8 cellular contexts compared by ENCODE assay signal in genomic region chr16:8621572-8622314, GRCh38. TPM values are rescaled to one million over a fixed set of nuclear protein-coding genes. Genes with fewer than 3 reads are reported as not detected.
A peak's percentile ranks its signal among the peaks of the same experiment; 100 is the strongest.
DNase-seq lines count a peak whose midpoint lies in the region; ATAC-seq, FAIRE-seq and TF ChIP-seq lines count a peak whose summit lies in the region.

TSS of gene METTL22 (plus strand) at chr16:8621698. CDS start at chr16:8625666, 3,968 bp downstream.

- TF ChIP-seq POLR2A in GM18505 (IDR thresholded peaks at IDR 0.05; ENCODE audit: borderline replicate concordance, extremely low read depth, insufficient read depth, insufficient read length): peak; percentile 87
- TF ChIP-seq POLR2A in uterus (IDR thresholded peaks at IDR 0.05): peak; percentile 57 to 82

- H4K20me1 ChIP-seq in astrocyte (ENCODE audit: insufficient read depth, low read length): peaks cover 31% of the 10 kb centered on the region

- H3K9ac ChIP-seq in astrocyte (ENCODE audit: low read length) (peak within 1 kb of the TSS; percentile 100), rectal smooth muscle tissue (ENCODE audit: low read length) (peak within 1 kb of the TSS; percentile 98)

- H3K27ac ChIP-seq in astrocyte (ENCODE audit: low read depth, low read length): peak within 1 kb of the TSS; percentile 99
- H3K27ac ChIP-seq in rectal smooth muscle tissue (ENCODE audit: low read depth, low read length): peak within 1 kb of the TSS; percentile 84
- H3K27ac ChIP-seq in uterus: peak within 1 kb of the TSS; percentile 75 to 84

- H3K36me3 ChIP-seq in astrocyte (ENCODE audit: insufficient read depth, low read length) (peaks cover 10% of the 10 kb centered on the region), rectal smooth muscle tissue (ENCODE audit: control insufficient read depth, insufficient read depth, low read length) (peaks cover 9% of the 10 kb centered on the region), uterus (no peaks in the 10 kb centered on the region)

- no peaks in the 10 kb centered on the region for H3K27me3 Mint-ChIP-seq in astrocyte (ENCODE audit: low read depth, unreplicated experiment)

- peaks cover 46% of the 10 kb centered on the region for H3K79me2 ChIP-seq in astrocyte (ENCODE audit: insufficient read depth, low read length)

- peak within 1 kb of the TSS; percentile 95 for H3K4me3 Mint-ChIP-seq in astrocyte (ENCODE audit: unreplicated experiment)

- H3K4me3 ChIP-seq in astrocyte (ENCODE audit: insufficient read depth, low read depth, low read length) (peak within 1 kb of the TSS; percentile 97), rectal smooth muscle tissue (ENCODE audit: low read length) (peak within 1 kb of the TSS; percentile 94), uterus (peak within 1 kb of the TSS; percentile 87 to 90)

- no peaks in the 10 kb centered on the region for H3K27me3 ChIP-seq in astrocyte (ENCODE audit: insufficient read depth, low read length)
- H3K27me3 ChIP-seq in rectal smooth muscle tissue (ENCODE audit: control insufficient read depth, insufficient read depth, low read length): no peaks in the 10 kb centered on the region
- no peaks in the 10 kb centered on the region for H3K27me3 ChIP-seq in uterus

- peaks cover 9% of the 10 kb centered on the region for H3K4me1 Mint-ChIP-seq in astrocyte (ENCODE audit: low read depth, unreplicated experiment)

- peak within 1 kb of the TSS; percentile 96 for H3K4me2 ChIP-seq in astrocyte (ENCODE audit: low read length)

- H3K9me3 ChIP-seq in astrocyte (ENCODE audit: insufficient read depth, low read depth, low read length) (no peaks in the 10 kb centered on the region), uterus (no peaks in the 10 kb centered on the region)

- no peak for TF ChIP-seq CTCF in astrocyte (IDR thresholded peaks at IDR 0.05; ENCODE audit: insufficient read depth, low read depth, low read length)
- peak in 2 of 4 experiments; percentile 10 to 18 for TF ChIP-seq CTCF in uterus (IDR thresholded peaks at IDR 0.05)

- ATAC-seq in GM18505 (IDR thresholded peaks at IDR 0.05; ENCODE audit: unreplicated experiment) (peak; percentile 93), HG02943 (IDR thresholded peaks at IDR 0.05; ENCODE audit: low read depth, unreplicated experiment) (peak; percentile 80)

- intact Hi-C loops in uterus (cut with DNase I; ENCODE audit: low total_unique reads): no loop called here

- no peaks in the 10 kb centered on the region for H3K9me3 Mint-ChIP-seq in astrocyte (ENCODE audit: unreplicated experiment)

- peak; percentile 79 to 94 for DNase-seq in NCI-H1930 (lab: John Stamatoyannopoulos, UW)
- DNase-seq in T-helper 9 cell: peak; percentile 93
- DNase-seq in astrocyte (ENCODE audit: low read depth): peak; percentile 51
- peak; percentile 97 for DNase-seq in hepatic stellate cell (ENCODE audit: low spot score)
- DNase-seq in uterus: peak; percentile 85 to 89

- peak within 1 kb of the TSS; percentile 98 for H2AFZ ChIP-seq in astrocyte (ENCODE audit: low read depth, low read length)

- H3K27ac Mint-ChIP-seq in astrocyte (ENCODE audit: unreplicated experiment): peak within 1 kb of the TSS; percentile 93

- no peak for FAIRE-seq in astrocyte (lab: Jason Lieb, UNC)

- no peaks in the 10 kb centered on the region for H3K36me3 Mint-ChIP-seq in astrocyte (ENCODE audit: low read depth, unreplicated experiment)

- H3K4me1 ChIP-seq in astrocyte (ENCODE audit: insufficient read depth, low read length) (peaks cover 12% of the 10 kb centered on the region), rectal smooth muscle tissue (ENCODE audit: control insufficient read depth, insufficient read depth, low read length) (no peaks in the 10 kb centered on the region), uterus (no peaks in the 10 kb centered on the region)

RNA-seq across cellular contexts. Expression of gene METTL22, which starts in this region (rescaled TPM):
- total RNA-seq in astrocyte (33.0 and 37.7 TPM in 2 replicates), uterus (10 to 100 TPM; 20.2 to 70.3 (median 45.4) TPM)

Comparison
In these comparisons a context has a peak if more than half of its experiments do, and no peak if none do; other contexts are left out.
1. Peak in every context shown above with its lines: DNase-seq, ATAC-seq, H3K4me3 ChIP-seq and H3K27ac ChIP-seq.